ENCODE assay signal across 15 cellular contexts in genomic region chr9:100554935-100555401, GRCh38. TPM values are rescaled to one million over a fixed set of nuclear protein-coding genes. Genes with fewer than 3 reads are reported as not detected.
DNase-seq lines count a peak whose midpoint lies in the region; ATAC-seq and TF ChIP-seq lines count a peak whose summit lies in the region.
"Had no signal": no experiment of that assay in that cellular context is flagged by ENCODE, and none has a peak within 500 bp of the region (broad histone marks: within the 10 kb centered on the region; RNA-seq: fewer than 3 reads in every experiment).

No MANE protein-coding gene starts in this region.

- no peaks in the 10 kb centered on the region for H3K36me3 ChIP-seq in gastrocnemius medialis
- H3K36me3 ChIP-seq: tibial nerve had no signal

- ATAC-seq in GM19463 (IDR thresholded peaks at IDR 0.05; ENCODE audit: unreplicated experiment) (peak; percentile 28), HG03280 (IDR thresholded peaks at IDR 0.05; ENCODE audit: unreplicated experiment) (peak; percentile 60), HG02840 (IDR thresholded peaks at IDR 0.05; ENCODE audit: low FRiP score, unreplicated experiment) (no peak), gastrocnemius medialis (no peak)
- ATAC-seq: Panc1 had no signal

- H3K9me3 ChIP-seq in gastrocnemius medialis, result no peaks in the 10 kb centered on the region
- H3K9me3 ChIP-seq: tibial nerve had no signal

- H3K4me3 ChIP-seq in dorsolateral prefrontal cortex (no peak overlapping the region), gastrocnemius medialis (no peak overlapping the region)
- H3K4me3 ChIP-seq: tibial nerve had no signal

- H3K4me1 ChIP-seq in gastrocnemius medialis, result no peaks in the 10 kb centered on the region
- H3K4me1 ChIP-seq: tibial nerve had no signal

- H3K27ac ChIP-seq in dorsolateral prefrontal cortex (peak overlapping the region; percentile 49 to 97 (median 90)), substantia nigra (ENCODE audit: low read depth, low read length, poor library complexity, severe bottlenecking) (peak overlapping the region; percentile 41), gastrocnemius medialis (no peak overlapping the region)
- H3K27ac ChIP-seq: HL-60, tibial nerve, VCaP had no signal

- H3K27me3 ChIP-seq in dorsolateral prefrontal cortex (no peaks in the 10 kb centered on the region), gastrocnemius medialis (no peaks in the 10 kb centered on the region)
- H3K27me3 ChIP-seq: tibial nerve had no signal

- intact Hi-C loops in dorsolateral prefrontal cortex (cut with DNase I), result no loop called here
- intact Hi-C loops in gastrocnemius medialis (cut with DNase I; ENCODE audit: low total_unique reads), result no loop called here

- DNase-seq in dorsolateral prefrontal cortex, result peak in 4 of 10 donors; percentile 57 to 77 (median 65)
- DNase-seq in substantia nigra (lab: John Stamatoyannopoulos, UW), result peak in 36 of 49 donors; percentile 3 to 64 (median 22)
- no peak for DNase-seq in activated CD4-positive, alpha-beta T cell treated with anti-CD3 and anti-CD28 coated beads, Interleukin-2, amount 50 U/mL, for 1 hour
- DNase-seq in NCI-H526 (lab: John Stamatoyannopoulos, UW), result no peak
- no peak for DNase-seq in gastrocnemius medialis
- DNase-seq: DND-41; NCI-H1436; stimulated activated CD4-positive, alpha-beta T cell treated with anti-CD3 and anti-CD28 coated beads, Interleukin-4, amount 100 ng/mL, for 24 hours had no signal

- TF ChIP-seq CTCF in dorsolateral prefrontal cortex (IDR thresholded peaks at IDR 0.05 in 54 of 56, conservative IDR thresholded peaks at IDR 0.05 in 2 of 56; ENCODE audit: low read depth in 1 of 56, partially characterized antibody in 56 of 56), result no peak
- TF ChIP-seq CTCF in gastrocnemius medialis (IDR thresholded peaks at IDR 0.05 in 4 of 5, conservative IDR thresholded peaks at IDR 0.05 in 1 of 5), result no peak

- in situ Hi-C loops in gastrocnemius medialis (cut with MboI; ENCODE audit: low sequenced_read_pairs in 4 of 4), result no loop called here

- no peak for TF ChIP-seq POLR2A in gastrocnemius medialis (IDR thresholded peaks at IDR 0.05)

RNA-seq across cellular contexts. Expression of gene CAVIN4, which starts 22.9 kb away (rescaled TPM):
- 1 to 10 TPM; 2.1 to 7.0 (median 4.3) TPM for total RNA-seq in dorsolateral prefrontal cortex
- 100 to 1,000 TPM in 1 of 4 donors, 10 to 100 TPM in 3; 14.5 to 163 (median 28.9) TPM for total RNA-seq in gastrocnemius medialis

Comparison
In these comparisons a context has a peak if more than half of its experiments do, and no peak if none do; other contexts are left out.
1. ATAC-seq: peak in GM19463 (single experiment) and HG03280 (single experiment); none in HG02840 (single experiment) and gastrocnemius medialis (0 of 2).
2. DNase-seq: peak in substantia nigra (36 of 49); none in activated CD4-positive, alpha-beta T cell treated with anti-CD3 and anti-CD28 coated beads, Interleukin-2, amount 50 U/mL, for 1 hour (single experiment), NCI-H526 (0 of 2) and gastrocnemius medialis (0 of 2).
3. H3K27ac ChIP-seq: peak in dorsolateral prefrontal cortex (59 of 59) and substantia nigra (single experiment); none in gastrocnemius medialis (0 of 4).